In the genomic region with DNA sequence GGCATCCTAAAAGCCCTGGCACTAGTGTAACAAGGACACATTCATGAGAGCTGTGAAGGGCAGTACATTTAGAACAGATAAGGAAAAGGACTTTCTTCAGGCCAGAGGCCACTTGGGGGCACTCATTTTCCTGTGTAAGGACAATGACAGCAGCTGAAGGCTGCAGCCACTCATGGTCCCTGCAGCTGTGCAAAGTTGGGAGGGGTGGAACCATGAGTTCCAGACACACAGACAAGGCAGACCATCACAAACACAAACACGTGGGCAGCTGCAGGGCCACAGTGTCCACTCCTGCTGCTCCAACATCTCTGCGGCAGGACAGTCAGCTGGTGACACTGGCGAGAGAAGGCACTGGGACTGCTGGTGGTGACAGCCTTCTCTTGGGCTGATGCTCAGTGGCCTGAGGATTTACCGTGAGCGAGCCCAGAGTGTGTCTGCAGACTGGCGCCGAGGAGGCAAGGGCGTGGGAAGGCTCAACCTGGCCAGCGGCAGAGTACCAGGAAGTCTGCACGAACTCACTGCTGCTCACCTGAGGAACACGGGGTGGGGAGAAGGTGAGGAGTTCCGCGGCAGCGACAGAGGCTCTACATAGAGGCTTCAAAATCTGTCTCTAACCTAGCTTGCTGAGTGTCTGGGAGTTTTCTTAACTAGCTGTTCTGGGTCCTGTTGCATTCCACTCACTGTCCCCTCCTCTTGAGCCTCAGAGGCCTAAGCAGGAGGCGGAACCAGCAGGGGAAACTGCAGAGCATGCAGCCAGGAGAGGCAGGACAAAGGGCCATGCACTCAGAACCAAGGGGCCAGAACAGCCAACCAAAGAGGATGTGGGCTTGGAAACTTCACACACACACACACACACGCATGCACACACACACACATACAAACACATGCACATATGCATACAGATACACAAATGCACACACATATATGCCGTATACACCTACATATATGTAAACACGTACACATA, we compare ENCODE assay signal across 11 cellular contexts.
DNase-seq lines count a peak whose midpoint lies in the region; ATAC-seq and TF ChIP-seq lines count a peak whose summit lies in the region.
"Had no signal": no experiment of that assay in that cellular context is flagged by ENCODE, and none has a peak within 500 bp of the region (broad histone marks: within the 10 kb centered on the region; RNA-seq: fewer than 3 reads in every experiment).

No MANE protein-coding gene starts in this region.

- no peak overlapping the region for H3K27ac ChIP-seq in aorta (ENCODE audit: low read depth in 1 of 2, low read length in 2 of 2)
- H3K27ac ChIP-seq: colonic mucosa had no signal

- peaks cover 3% of the 10 kb centered on the region for H3K9me3 Mint-ChIP-seq in activated CD8-positive, alpha-beta memory T cell treated with anti-CD3 and anti-CD28 coated beads, Interleukin-2, amount 10 ng/mL, durations not matched to agents 7 days and 5 days (ENCODE audit: low read depth)
- H3K9me3 Mint-ChIP-seq in central memory CD8-positive, alpha-beta T cell = no peaks in the 10 kb centered on the region

- peak; percentile 42 for DNase-seq in activated CD8-positive, alpha-beta memory T cell treated with anti-CD3 and anti-CD28 coated beads for 24 hours
- DNase-seq in activated CD8-positive, alpha-beta memory T cell treated with anti-CD3 and anti-CD28 coated beads, Interleukin-2, amount 10 ng/mL, durations not matched to agents 7 days and 5 days = no peak
- no peak for DNase-seq in central memory CD8-positive, alpha-beta T cell (ENCODE audit: low spot score in 2 of 2)
- peak; percentile 9 to 79 for DNase-seq in lower leg skin (ENCODE audit: low spot score in 2 of 2)
- DNase-seq in aorta = peak in 1 of 2 donors; percentile 70
- no peak for DNase-seq in activated CD4-positive, alpha-beta T cell treated with anti-CD3 and anti-CD28 coated beads, Interleukin-2, amount 50 U/mL, for 1 hour
- DNase-seq in NCI-H345 treated with DMSO at 0.1 percent for 48 hours (lab: John Stamatoyannopoulos, UW; ENCODE audit: unreplicated experiment) = no peak
- DNase-seq: colonic mucosa, NCI-H526 treated with DMSO at 0.1 percent for 48 hours, nephron progenitor cell had no signal

- H3K27me3 Mint-ChIP-seq in activated CD8-positive, alpha-beta memory T cell treated with anti-CD3 and anti-CD28 coated beads, Interleukin-2, amount 10 ng/mL, durations not matched to agents 7 days and 5 days = peaks cover 7% of the 10 kb centered on the region
- no peaks in the 10 kb centered on the region for H3K27me3 Mint-ChIP-seq in central memory CD8-positive, alpha-beta T cell

- no peaks in the 10 kb centered on the region for H3K27me3 ChIP-seq in aorta (ENCODE audit: control insufficient read depth in 1 of 2, insufficient read depth in 2 of 2, low read length in 1 of 2)
- H3K27me3 ChIP-seq: colonic mucosa had no signal

- H3K36me3 ChIP-seq in aorta (ENCODE audit: control insufficient read depth in 1 of 2, insufficient read depth in 2 of 2, low read length in 1 of 2) = no peaks in the 10 kb centered on the region
- H3K36me3 ChIP-seq: colonic mucosa had no signal

- no peak for TF ChIP-seq POLR2A in lower leg skin (IDR thresholded peaks at IDR 0.05)

- ATAC-seq in activated CD8-positive, alpha-beta memory T cell treated with anti-CD3 and anti-CD28 coated beads, Interleukin-2, amount 10 ng/mL, durations not matched to agents 7 days and 5 days = no peak
- no peak for ATAC-seq in central memory CD8-positive, alpha-beta T cell (replicated peaks; ENCODE audit: extremely low read depth, poor library complexity, severe bottlenecking)
- ATAC-seq in aorta (ENCODE audit: low FRiP score) (peak; percentile 33), HG02623 (IDR thresholded peaks at IDR 0.05; ENCODE audit: unreplicated experiment) (no peak)

- H3K9me3 ChIP-seq in aorta (ENCODE audit: control insufficient read depth, low read length) = no peaks in the 10 kb centered on the region
- H3K9me3 ChIP-seq: colonic mucosa had no signal

- H3K27ac Mint-ChIP-seq in activated CD8-positive, alpha-beta memory T cell treated with anti-CD3 and anti-CD28 coated beads, Interleukin-2, amount 10 ng/mL, durations not matched to agents 7 days and 5 days = no peak overlapping the region
- peak overlapping the region; percentile 3 for H3K27ac Mint-ChIP-seq in central memory CD8-positive, alpha-beta T cell (ENCODE audit: low read depth)

- intact Hi-C loops in lower leg skin (cut with DNase I; ENCODE audit: low total_unique reads) = no loop called here
- intact Hi-C loops in aorta (cut with DNase I) = no loop called here

- H3K36me3 Mint-ChIP-seq in activated CD8-positive, alpha-beta memory T cell treated with anti-CD3 and anti-CD28 coated beads, Interleukin-2, amount 10 ng/mL, durations not matched to agents 7 days and 5 days = peaks cover 3% of the 10 kb centered on the region
- H3K36me3 Mint-ChIP-seq in central memory CD8-positive, alpha-beta T cell (ENCODE audit: insufficient read depth) = no peaks in the 10 kb centered on the region

- H3K4me1 Mint-ChIP-seq in activated CD8-positive, alpha-beta memory T cell treated with anti-CD3 and anti-CD28 coated beads, Interleukin-2, amount 10 ng/mL, durations not matched to agents 7 days and 5 days = peaks cover 28% of the 10 kb centered on the region
- no peaks in the 10 kb centered on the region for H3K4me1 Mint-ChIP-seq in central memory CD8-positive, alpha-beta T cell

- CTCF ChIA-PET in activated CD8-positive, alpha-beta memory T cell treated with anti-CD3 and anti-CD28 coated beads, Interleukin-2, amount 10 ng/mL, durations not matched to agents 7 days and 5 days (lab: Charles Lee) = interaction anchor here (1.0 to 2.3 kb wide), 6 partner anchors 9 to 174 kb away, joined by 3 to 13 read pairs (median 6); no protein-coding TSS in a partner anchor

- 83 to 91% methylated on average over 17 to 18 of the region's 18 CpGs for WGBS in lower leg skin, 2 donors
- WGBS in aorta, 2 donors = 86 to 90% methylated on average over 18 of the region's 18 CpGs

- no peak overlapping the region for H3K4me3 Mint-ChIP-seq in activated CD8-positive, alpha-beta memory T cell treated with anti-CD3 and anti-CD28 coated beads, Interleukin-2, amount 10 ng/mL, durations not matched to agents 7 days and 5 days
- no peak overlapping the region for H3K4me3 Mint-ChIP-seq in central memory CD8-positive, alpha-beta T cell
- H3K4me3 Mint-ChIP-seq: nephron progenitor cell had no signal

- H3K4me1 ChIP-seq in aorta (ENCODE audit: control insufficient read depth in 1 of 2, insufficient read depth in 2 of 2, low read length in 2 of 2) = no peaks in the 10 kb centered on the region
- H3K4me1 ChIP-seq: colonic mucosa had no signal

- H3K4me3 ChIP-seq in lower leg skin (ENCODE audit: low read depth, poor library complexity, severe bottlenecking) (no peak overlapping the region), aorta (ENCODE audit: low read length in 2 of 2) (no peak overlapping the region)
- H3K4me3 ChIP-seq: colonic mucosa had no signal

- TF ChIP-seq CTCF in lower leg skin (IDR thresholded peaks at IDR 0.05) = no peak

Comparison
In these comparisons a context has a peak if more than half of its experiments do, and no peak if none do; other contexts are left out.
1. DNase-seq: peak in activated CD8-positive, alpha-beta memory T cell treated with anti-CD3 and anti-CD28 coated beads for 24 hours (single experiment) and lower leg skin (2 of 2); none in activated CD8-positive, alpha-beta memory T cell treated with anti-CD3 and anti-CD28 coated beads, Interleukin-2, amount 10 ng/mL, durations not matched to agents 7 days and 5 days (single experiment), central memory CD8-positive, alpha-beta T cell (0 of 2), activated CD4-positive, alpha-beta T cell treated with anti-CD3 and anti-CD28 coated beads, Interleukin-2, amount 50 U/mL, for 1 hour (single experiment) and NCI-H345 treated with DMSO at 0.1 percent for 48 hours (single experiment).